20 cellular contexts compared by ENCODE assay signal in the genomic region with DNA sequence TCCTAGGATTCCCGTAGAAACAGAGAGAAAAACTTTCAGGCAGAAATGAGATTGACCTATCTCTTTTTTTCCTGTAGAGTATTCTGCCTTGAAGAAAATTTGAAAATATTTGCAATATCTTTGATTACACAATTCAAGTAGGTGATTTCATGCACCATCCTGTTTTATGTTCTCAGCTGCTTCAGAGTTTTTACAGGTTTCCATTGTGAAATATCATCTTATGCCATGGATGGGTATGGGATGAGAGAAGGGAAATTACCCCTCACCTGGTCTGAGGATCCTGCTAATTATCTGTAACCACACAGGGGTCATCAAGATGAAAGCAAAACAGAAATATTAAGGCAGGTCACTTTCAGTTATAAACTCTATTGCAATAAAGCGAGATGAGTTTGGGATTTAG.
DNase-seq lines count a peak whose midpoint lies in the region; FAIRE-seq and TF ChIP-seq lines count a peak whose summit lies in the region.
"Had no signal": no experiment of that assay in that cellular context is flagged by ENCODE, and none has a peak within 500 bp of the region (broad histone marks: within the 10 kb centered on the region; RNA-seq: fewer than 3 reads in every experiment).

No MANE protein-coding gene starts in this region.

- H3K27me3 ChIP-seq in bronchial epithelial cell (ENCODE audit: control insufficient read depth, insufficient read depth, low read length) (no peaks in the 10 kb centered on the region), A673 (replicated peaks; ENCODE audit: insufficient read depth, low read depth, low read length, poor library complexity) (no peaks in the 10 kb centered on the region)
- H3K27me3 ChIP-seq: BE2C, SJCRH30 had no signal

- no peak for FAIRE-seq in bronchial epithelial cell (lab: Jason Lieb, UNC)
- FAIRE-seq: G401.6, HTR-8/SVneo had no signal

- H3K36me3 Mint-ChIP-seq in HFFc6 (ENCODE audit: low read depth) = no peaks in the 10 kb centered on the region
- no peaks in the 10 kb centered on the region for H3K36me3 Mint-ChIP-seq in osteocyte (ENCODE audit: unreplicated experiment)

- H3K4me1 ChIP-seq in A673 (ENCODE audit: insufficient read depth, low read length, poor library complexity, severe bottlenecking) = no peaks in the 10 kb centered on the region
- H3K4me1 ChIP-seq: BE2C, Caco-2, SJCRH30 had no signal

- H3K36me3 ChIP-seq in bronchial epithelial cell (ENCODE audit: control insufficient read depth, insufficient read depth, low read length) = no peaks in the 10 kb centered on the region
- H3K36me3 ChIP-seq in A673 (ENCODE audit: insufficient read depth, low read length, poor library complexity, severe bottlenecking) = no peaks in the 10 kb centered on the region
- H3K36me3 ChIP-seq: BE2C, SJCRH30 had no signal

- CTCF ChIA-PET in A673 (lab: Charles Lee) = no interaction called here

- POLR2A ChIA-PET in A673 (lab: Charles Lee; ENCODE audit: low non-redundant PET) = no interaction called here

- H3K4me1 Mint-ChIP-seq in HFFc6 (ENCODE audit: low read depth) = peaks cover 26% of the 10 kb centered on the region
- peaks cover 37% of the 10 kb centered on the region for H3K4me1 Mint-ChIP-seq in osteocyte (ENCODE audit: unreplicated experiment)

- H3K4me3 Mint-ChIP-seq in HFFc6 (peak overlapping the region; percentile 58; the same call in 1 of the 2 replicates), osteocyte (ENCODE audit: unreplicated experiment) (no peak overlapping the region)
- H3K4me3 Mint-ChIP-seq: CD4-positive, alpha-beta T cell; IgD-negative memory B cell had no signal

- BruUV-seq in A673 (replicated peaks; lab: Mats Ljungman, UMichigan) = no TSS peak

- H3K4me3 ChIP-seq in bronchial epithelial cell (ENCODE audit: low read depth, low read length) (no peak overlapping the region), A673 (ENCODE audit: low read depth, low read length, poor library complexity, severe bottlenecking) (no peak overlapping the region)
- H3K4me3 ChIP-seq: SJCRH30 had no signal

- intact Hi-C loops in A673 (cut with micrococcal nuclease; ENCODE audit: unreplicated experiment) = no loop called here

- no peak overlapping the region for H3K27ac ChIP-seq in A673 (ENCODE audit: low read depth, low read length, poor library complexity, severe bottlenecking)
- H3K27ac ChIP-seq: HL-60, SJCRH30 had no signal

- peaks cover 2% of the 10 kb centered on the region; the same call in 1 of the 2 replicates for H3K27me3 Mint-ChIP-seq in HFFc6 (ENCODE audit: insufficient read depth)
- H3K27me3 Mint-ChIP-seq in osteocyte (ENCODE audit: unreplicated experiment) = no peaks in the 10 kb centered on the region

- H3K27ac Mint-ChIP-seq in HFFc6 (peak overlapping the region; percentile 39), osteocyte (ENCODE audit: unreplicated experiment) (peak overlapping the region; percentile 1)
- H3K27ac Mint-ChIP-seq: CD4-positive, alpha-beta T cell; IgD-negative memory B cell had no signal

- DNase-seq in HFFc6 = no peak
- DNase-seq in NCI-H69 (lab: John Stamatoyannopoulos, UW) = peak; percentile 47
- DNase-seq in bronchial epithelial cell (ENCODE audit: low read depth) = peak; percentile 54
- DNase-seq in osteocyte (ENCODE audit: extremely low spot score, unreplicated experiment) = no peak
- DNase-seq in A673 (ENCODE audit: low spot score) = no peak
- DNase-seq in activated naive CD4-positive, alpha-beta T cell treated with anti-CD3 and anti-CD28 coated beads, Interleukin-2, amount 50 U/mL, for 16 hours = no peak
- no peak for DNase-seq in NCI-H1105 (lab: John Stamatoyannopoulos, UW)
- DNase-seq: BE2C; Caco-2; CD4-positive, alpha-beta T cell; H7; NCI-H187; NCI-H2107; NCI-H2227 treated with DMSO at 0.1 percent for 48 hours; NCI-H526; SJCRH30 had no signal

- TF ChIP-seq CTCF in HFFc6 (IDR thresholded peaks at IDR 0.05) (no peak), bronchial epithelial cell (IDR thresholded peaks at IDR 0.05; ENCODE audit: insufficient read depth, low read length, severe bottlenecking) (no peak), osteocyte (IDR thresholded peaks at IDR 0.05) (no peak), A673 (conservative IDR thresholded peaks at IDR 0.05; ENCODE audit: low read depth, low read length) (no peak)

- H3K9me3 ChIP-seq in A673 (ENCODE audit: low read depth, low read length, poor library complexity, severe bottlenecking) = no peaks in the 10 kb centered on the region
- H3K9me3 ChIP-seq: BE2C, Caco-2, SJCRH30 had no signal

- no peaks in the 10 kb centered on the region for H3K9me3 Mint-ChIP-seq in HFFc6
- no peaks in the 10 kb centered on the region for H3K9me3 Mint-ChIP-seq in osteocyte (ENCODE audit: unreplicated experiment)
- H3K9me3 Mint-ChIP-seq: CD4-positive, alpha-beta T cell; IgD-negative memory B cell had no signal

Comparison
In these comparisons a context has a peak if more than half of its experiments do, and no peak if none do; other contexts are left out.
1. DNase-seq: peak in NCI-H69 (single experiment) and bronchial epithelial cell (single experiment); none in HFFc6 (single experiment), osteocyte (single experiment), A673 (single experiment), activated naive CD4-positive, alpha-beta T cell treated with anti-CD3 and anti-CD28 coated beads, Interleukin-2, amount 50 U/mL, for 16 hours (single experiment) and NCI-H1105 (single experiment).